16 cellular contexts compared by ENCODE assay signal in genomic region chr19:16887353-16888265, GRCh38. TPM values are rescaled to one million over a fixed set of nuclear protein-coding genes. Genes with fewer than 3 reads are reported as not detected.
DNase-seq lines count a peak whose midpoint lies in the region; ATAC-seq and TF ChIP-seq lines count a peak whose summit lies in the region.
"Had no signal": no experiment of that assay in that cellular context is flagged by ENCODE, and none has a peak within 500 bp of the region (broad histone marks: within the 10 kb centered on the region; RNA-seq: fewer than 3 reads in every experiment).

No MANE protein-coding gene starts in this region.

- TF ChIP-seq POLR2A in erythroblast (IDR thresholded peaks at IDR 0.05; ENCODE audit: low read length) (no peak), gastrocnemius medialis (IDR thresholded peaks at IDR 0.05) (no peak)

- no peaks in the 10 kb centered on the region for H3K4me1 ChIP-seq in gastrocnemius medialis
- H3K4me1 ChIP-seq: ascending aorta, colonic mucosa had no signal

- TF ChIP-seq CTCF in gastrocnemius medialis (IDR thresholded peaks at IDR 0.05 in 4 of 5, conservative IDR thresholded peaks at IDR 0.05 in 1 of 5) = no peak

- no peaks in the 10 kb centered on the region for H3K9me3 ChIP-seq in gastrocnemius medialis
- H3K9me3 ChIP-seq: colonic mucosa had no signal

- H3K27ac ChIP-seq in gastrocnemius medialis = peak overlapping the region; percentile 33 to 74 (median 72)
- H3K27ac ChIP-seq: colonic mucosa had no signal

- no peak overlapping the region for H3K4me3 ChIP-seq in gastrocnemius medialis
- H3K4me3 ChIP-seq: ascending aorta, colonic mucosa had no signal

- H3K36me3 ChIP-seq in gastrocnemius medialis = no peaks in the 10 kb centered on the region
- H3K36me3 ChIP-seq: ascending aorta, colonic mucosa had no signal

- ATAC-seq in gastrocnemius medialis (no peak), GM21360 (IDR thresholded peaks at IDR 0.05; ENCODE audit: unreplicated experiment) (no peak), GM21619 (IDR thresholded peaks at IDR 0.05; ENCODE audit: unreplicated experiment) (no peak)
- ATAC-seq: Panc1 had no signal

- DNase-seq in ELR (ENCODE audit: low read depth) (peak; percentile 12), OCI-M1 (lab: John Stamatoyannopoulos, UW) (peak; percentile 30), erythroblast (lab: John Stamatoyannopoulos, UW) (peak; percentile 16 to 30), gastrocnemius medialis (no peak), GM19240 (ENCODE audit: insufficient read length, low spot score) (no peak)
- DNase-seq: activated B cell treated with CpG ODN at 0.5 μM for 24 hours, hippocampal formation, naive B cell, NCI-H2081, NCI-H69 had no signal

- intact Hi-C loops in gastrocnemius medialis (cut with DNase I; ENCODE audit: low total_unique reads) = no loop called here

- in situ Hi-C loops in gastrocnemius medialis (cut with MboI; ENCODE audit: low sequenced_read_pairs in 4 of 4) = no loop called here

- no peaks in the 10 kb centered on the region for H3K27me3 ChIP-seq in gastrocnemius medialis
- H3K27me3 ChIP-seq: ascending aorta, colonic mucosa had no signal

RNA-seq across cellular contexts. Expression of gene F2RL3, which starts 1.2 kb away (rescaled TPM):
- 1 to 10 TPM; 2.2 to 9.4 (median 6.3) TPM for total RNA-seq in gastrocnemius medialis
- total RNA-seq: HT1080 had no signal

RNA-seq across cellular contexts. Expression of gene SIN3B, which starts 58.4 kb away (rescaled TPM):
- total RNA-seq in gastrocnemius medialis = 10 to 100 TPM; 11.6 to 15.2 (median 14.3) TPM

Comparison
In these comparisons a context has a peak if more than half of its experiments do, and no peak if none do; other contexts are left out.
1. DNase-seq: peak in ELR (single experiment), OCI-M1 (single experiment) and erythroblast (2 of 2); none in gastrocnemius medialis (0 of 2) and GM19240 (single experiment).